Comparison of ENCODE assay signal across 8 cellular contexts in the genomic region with DNA sequence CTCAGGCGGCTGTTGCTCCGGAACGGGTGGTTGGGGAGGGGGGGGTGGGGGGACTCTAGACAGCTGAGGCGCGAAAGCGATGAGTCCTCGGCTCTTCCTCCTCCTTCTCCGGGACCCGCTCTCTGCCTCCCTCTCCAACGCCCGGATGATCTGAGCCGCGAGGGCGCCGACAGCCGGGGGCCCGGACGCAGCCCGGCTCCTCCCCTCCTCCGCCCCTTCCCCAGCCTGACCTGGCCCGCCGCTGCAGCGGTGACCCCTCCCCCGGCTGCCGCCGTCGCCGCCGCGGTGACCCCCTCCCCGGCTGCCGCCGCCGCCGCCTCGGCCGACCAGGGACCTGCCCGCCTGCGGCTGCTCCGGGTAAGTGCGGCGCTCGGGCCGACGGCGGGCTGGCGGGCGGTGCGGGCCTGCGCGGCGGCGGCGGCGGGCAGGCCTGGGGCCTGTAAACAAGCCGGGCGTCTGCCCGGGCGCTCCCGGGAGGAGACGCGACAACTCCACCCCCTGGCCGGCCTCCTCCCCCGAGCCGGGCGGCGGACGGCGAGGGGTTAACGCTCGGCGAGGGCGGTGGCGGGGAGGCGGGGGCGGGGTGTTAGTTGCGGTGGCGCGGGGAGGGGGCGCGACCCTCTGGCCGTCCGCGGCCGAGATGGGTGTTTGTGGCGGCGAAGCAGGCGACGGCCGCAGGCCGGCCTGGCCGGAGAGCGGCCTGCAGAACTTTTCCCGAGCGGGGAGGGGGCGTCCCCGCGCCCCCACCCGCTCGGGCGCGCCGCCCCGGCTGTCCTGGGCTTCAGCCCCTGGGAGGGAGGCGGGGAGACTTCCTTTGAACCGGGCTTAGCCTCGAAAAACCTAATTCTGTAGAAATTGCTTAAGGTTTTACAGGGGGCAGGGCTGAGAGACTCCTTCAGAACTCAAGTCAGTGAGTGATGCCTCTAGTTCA. TPM values are rescaled to one million over a fixed set of nuclear protein-coding genes. Genes with fewer than 3 reads are reported as not detected.
DNase-seq lines count a peak whose midpoint lies in the region; ATAC-seq and TF ChIP-seq lines count a peak whose summit lies in the region.

No MANE protein-coding gene starts in this region.

- peak overlapping the region; percentile 99 for H3K27ac ChIP-seq in prostate gland

- H3K4me3 Mint-ChIP-seq in T-cell, result peak overlapping the region; percentile 88 to 96 (median 94)

- TF ChIP-seq CTCF in prostate gland (IDR thresholded peaks at IDR 0.05), result no peak

- peak overlapping the region; percentile 57 to 69 for H3K27ac Mint-ChIP-seq in T-cell

- ATAC-seq in T-cell (replicated peaks in 1 of 4) (peak; percentile 45 to 50 (median 49)), left ventricle myocardium superior (peak; percentile 53)

- H3K27me3 Mint-ChIP-seq in T-cell, result no peaks in the 10 kb centered on the region

- under 1% methylated on average over 58 of the region's 107 CpGs for WGBS in prostate gland

- H3K4me1 ChIP-seq in prostate gland (replicated peaks), result peaks cover 7% of the 10 kb centered on the region

- intact Hi-C loops in left ventricle myocardium superior (cut with micrococcal nuclease) (no loop called here), prostate gland (cut with DNase I) (loop anchor here (2.0 to 5.0 kb wide), 2 partner anchors 157 to 398 kb away; a partner anchor contains a TSS)

- POLR2A ChIA-PET in T-cell (lab: Charles Lee), result interaction anchor here (0.6 to 1.9 kb wide), 20 partner anchors 9 to 1773 kb away, joined by 3 to 9 read pairs (median 4); a partner anchor contains a TSS

- in situ Hi-C loops in G401 (cut with HindIII; ENCODE audit: low sequenced_read_pairs), result no loop called here

- peak; percentile 12 for TF ChIP-seq POLR2A in prostate gland (IDR thresholded peaks at IDR 0.05)

- H3K9me3 ChIP-seq in MG63 (no peaks in the 10 kb centered on the region), prostate gland (no peaks in the 10 kb centered on the region)

- DNase-seq in G401 (ENCODE audit: low spot score), result peak; percentile 52
- peak; percentile 93 for DNase-seq in H7
- peak; percentile 72 for DNase-seq in MG63
- peak in 33 of 34 experiments; percentile 20 to 66 (median 46) for DNase-seq in T-cell
- peak in 49 of 56 donors; percentile 15 to 79 (median 51) for DNase-seq in amygdala (lab: John Stamatoyannopoulos, UW)
- peak; percentile 86 for DNase-seq in left ventricle myocardium superior
- DNase-seq in prostate gland (ENCODE audit: low spot score), result peak; percentile 62
- DNase-seq in ureter (ENCODE audit: low spot score), result peak; percentile 67

- H3K27me3 ChIP-seq in H7 (ENCODE audit: control insufficient read depth, insufficient read depth, low read length) (no peaks in the 10 kb centered on the region), MG63 (no peaks in the 10 kb centered on the region), prostate gland (replicated peaks; ENCODE audit: insufficient read depth) (no peaks in the 10 kb centered on the region)

- CTCF ChIA-PET in T-cell (lab: Charles Lee), result interaction anchor here (0.6 to 2.7 kb wide), 18 partner anchors 13 to 1592 kb away, joined by 3 to 24 read pairs (median 4); no protein-coding TSS in a partner anchor

- H3K4me3 ChIP-seq in H7 (ENCODE audit: insufficient read depth, low read depth, low read length) (peak overlapping the region; percentile 72), MG63 (peak overlapping the region; percentile 63), prostate gland (peak overlapping the region; percentile 90 to 95)

- no peaks in the 10 kb centered on the region for H3K9me3 Mint-ChIP-seq in T-cell

- H3K36me3 Mint-ChIP-seq in T-cell, result no peaks in the 10 kb centered on the region

- H3K36me3 ChIP-seq in H7 (replicated peaks; ENCODE audit: control insufficient read depth, insufficient read depth, low read length) (no peaks in the 10 kb centered on the region), MG63 (no peaks in the 10 kb centered on the region), prostate gland (no peaks in the 10 kb centered on the region)

- H3K4me1 Mint-ChIP-seq in T-cell, result peaks cover 54 to 74% (median 58%) of the 10 kb centered on the region in 3 donors

RNA-seq across cellular contexts. Expression of a gene that starts 0.6 kb away (rescaled TPM):
- total RNA-seq in G401 (2014; rRNA removed; shearing (Covaris generic)), result 23.0 and 37.6 TPM in 2 replicates
- total RNA-seq in H7 (2014; rRNA removed; shearing (Covaris generic)), result 16.9 and 21.6 TPM in 2 replicates
- total RNA-seq in MG63 (2014; rRNA removed; shearing (Covaris generic); ENCODE audit: low replicate concordance), result 16.0 and 32.5 TPM in 2 replicates
- total RNA-seq in T-cell, result 10 to 100 TPM; 42.8 to 71.6 (median 46.1) TPM
- total RNA-seq in left ventricle myocardium superior, result 117 TPM
- total RNA-seq in prostate gland, result 10 to 100 TPM; 41.4 to 50.6 TPM
- 41.2 TPM for total RNA-seq in ureter

Comparison
In these comparisons a context has a peak if more than half of its experiments do, and no peak if none do; other contexts are left out.
1. Peak in every context shown above with its lines: DNase-seq, ATAC-seq, H3K4me3 ChIP-seq and H3K27ac ChIP-seq.